ENCODE assay signal across 1 cellular context in genomic region chr7:116165717-116166116, GRCh38.
A peak's percentile ranks its signal among the peaks of the same experiment; 100 is the strongest.
TF ChIP-seq lines count a peak whose summit lies in the region.

No MANE protein-coding gene starts in this region.

TF ChIP-seq in GM12878, 131 proteins besides CTCF, POLR2A, EP300 and RAD21 (continued from another document):
- no peak for TF ChIP-seq JUND (IDR thresholded peaks at IDR 0.05; ENCODE audit: low read depth, low read length)
- TF ChIP-seq POLR2AphosphoS2 (IDR thresholded peaks at IDR 0.05; ENCODE audit: low read depth, low read length), result no peak
- TF ChIP-seq NFYA (IDR thresholded peaks at IDR 0.05; ENCODE audit: borderline replicate concordance, low read depth, low read length), result no peak
- TF ChIP-seq FOS (IDR thresholded peaks at IDR 0.05; ENCODE audit: borderline replicate concordance, extremely low read depth, insufficient read length), result no peak
- no peak for TF ChIP-seq KLF5 (IDR thresholded peaks at IDR 0.05; ENCODE audit: partially characterized antibody)
- no peak for TF ChIP-seq HCFC1 (IDR thresholded peaks at IDR 0.05; ENCODE audit: low read length)
- TF ChIP-seq NKRF (conservative IDR thresholded peaks at IDR 0.05), result no peak
- no peak for TF ChIP-seq POU2F2 (IDR thresholded peaks at IDR 0.05; ENCODE audit: borderline replicate concordance, low read depth, low read length)
- no peak for TF ChIP-seq ZSCAN29 (IDR thresholded peaks at IDR 0.05)
- TF ChIP-seq RFX5 (IDR thresholded peaks at IDR 0.05; ENCODE audit: low read depth, low read length), result no peak
- no peak for TF ChIP-seq MXI1 (IDR thresholded peaks at IDR 0.05; ENCODE audit: low read depth, low read length)
- TF ChIP-seq ZNF592 (IDR thresholded peaks at IDR 0.05), result no peak
- TF ChIP-seq ZNF274 (IDR thresholded peaks at IDR 0.05; ENCODE audit: insufficient read depth, insufficient read length), result no peak
- no peak for TF ChIP-seq E4F1 (IDR thresholded peaks at IDR 0.05; ENCODE audit: borderline replicate concordance, partially characterized antibody)
- TF ChIP-seq NR2F1 (conservative IDR thresholded peaks at IDR 0.05), result no peak
- no peak for TF ChIP-seq IRF5 (IDR thresholded peaks at IDR 0.05; ENCODE audit: borderline replicate concordance)
- no peak for TF ChIP-seq SREBF2 (IDR thresholded peaks at IDR 0.05; ENCODE audit: low read length)
- no peak for TF ChIP-seq ZNF207 (IDR thresholded peaks at IDR 0.05; ENCODE audit: borderline replicate concordance)
- no peak for TF ChIP-seq MYC (IDR thresholded peaks at IDR 0.05; ENCODE audit: insufficient read depth, insufficient read length, insufficient replicate concordance, low read length, severe bottlenecking)
- peak; percentile 73 for TF ChIP-seq RUNX3 (IDR thresholded peaks at IDR 0.05; ENCODE audit: low read length)
- no peak for TF ChIP-seq MLLT1 (IDR thresholded peaks at IDR 0.05)
- no peak for TF ChIP-seq NR2C1 (IDR thresholded peaks at IDR 0.05)
- TF ChIP-seq PBX3 (IDR thresholded peaks at IDR 0.05; ENCODE audit: insufficient replicate concordance, low read depth, low read length), result no peak
- no peak for TF ChIP-seq ZBTB11 (CRISPR knock-in tag; IDR thresholded peaks at IDR 0.05)
- no peak for TF ChIP-seq SREBF1 (IDR thresholded peaks at IDR 0.05; ENCODE audit: low read length)
- peak in 1 of 2 experiments; percentile 33; a peak in 1 of 4 replicates for TF ChIP-seq CEBPB (IDR thresholded peaks at IDR 0.05; ENCODE audit: borderline replicate concordance in 1 of 2, low read depth in 2 of 2, low read length in 2 of 2)
- no peak for TF ChIP-seq RCOR1 (conservative IDR thresholded peaks at IDR 0.05; ENCODE audit: low read depth, low read length)
- TF ChIP-seq ZNF622 (IDR thresholded peaks at IDR 0.05), result no peak
- TF ChIP-seq HDAC2 (IDR thresholded peaks at IDR 0.05), result no peak
- no peak for TF ChIP-seq ASH2L (IDR thresholded peaks at IDR 0.05; ENCODE audit: borderline replicate concordance, low read depth)
- TF ChIP-seq IKZF2 (IDR thresholded peaks at IDR 0.05), result peak in 1 of 2 experiments; percentile 56; a peak in 2 of 4 replicates
- TF ChIP-seq CBX5 (IDR thresholded peaks at IDR 0.05; ENCODE audit: low read depth), result no peak
- no peak for TF ChIP-seq SUPT20H (IDR thresholded peaks at IDR 0.05; ENCODE audit: borderline replicate concordance, control insufficient read depth, low read depth, low read length)
